Comparison of ENCODE assay signal across 15 cellular contexts in genomic region chr9:73141282-73141681, GRCh38.
"Had no signal": no experiment of that assay in that cellular context is flagged by ENCODE, and none has a peak within 500 bp of the region (broad histone marks: within the 10 kb centered on the region; RNA-seq: fewer than 3 reads in every experiment).

No MANE protein-coding gene starts in this region.

- H3K27ac Mint-ChIP-seq: activated B cell treated with CpG ODN at 0.5 μM for 24 hours; activated CD4-positive, alpha-beta T cell treated with anti-CD3 and anti-CD28 coated beads, Interleukin-2, amount 10 ng/mL, durations not matched to agents 7 days and 5 days; activated naive CD8-positive, alpha-beta T cell treated with anti-CD3 and anti-CD28 coated beads, Interleukin-2, amount 10 ng/mL, durations not matched to agents 7 days and 5 days; activated T-helper 1 cell treated with anti-CD3 and anti-CD28 coated beads, Interleukin-12 subunit alpha, Interleukin-12 subunit beta, Interleukin-2, Interleukin-4 antibody, amounts not matched to agents 30 ng/mL and 10 ng/mL and 1 ng/mL, durations not matched to agents 14 hours and 24 hours and 36 hours; stimulated activated naive CD8-positive, alpha-beta T cell treated with anti-CD3 and anti-CD28 coated beads, Interleukin-15, amount 100 ng/mL, for 72 hours; T-helper 2 cell treated with Interferon-gamma antibody and Interleukin-4, amounts not matched to agents 5 μg/mL and 100 μg/mL, for 36 hours had no signal

- H3K4me3 ChIP-seq: pancreas, sigmoid colon, SJCRH30 had no signal

- H3K9me3 Mint-ChIP-seq: activated B cell treated with CpG ODN at 0.5 μM for 24 hours; activated T-helper 1 cell treated with anti-CD3 and anti-CD28 coated beads, Interleukin-12 subunit alpha, Interleukin-12 subunit beta, Interleukin-2, Interleukin-4 antibody, amounts not matched to agents 30 ng/mL and 10 ng/mL and 1 ng/mL, durations not matched to agents 14 hours and 24 hours and 36 hours; T-helper 2 cell treated with Interferon-gamma antibody and Interleukin-4, amounts not matched to agents 5 μg/mL and 100 μg/mL, for 36 hours had no signal

- H3K36me3 ChIP-seq: pancreas, sigmoid colon, SJCRH30 had no signal

- H3K27me3 ChIP-seq: pancreas, sigmoid colon, SJCRH30 had no signal

- H3K27me3 Mint-ChIP-seq: activated B cell treated with CpG ODN at 0.5 μM for 24 hours; activated CD4-positive, alpha-beta T cell treated with anti-CD3 and anti-CD28 coated beads, Interleukin-2, amount 10 ng/mL, durations not matched to agents 7 days and 5 days; stimulated activated naive CD8-positive, alpha-beta T cell treated with anti-CD3 and anti-CD28 coated beads, Interleukin-15, amount 100 ng/mL, for 72 hours had no signal

- H3K9me3 ChIP-seq: pancreas, sigmoid colon, SJCRH30 had no signal

- DNase-seq: activated B cell treated with CpG ODN at 0.5 μM for 24 hours; activated CD4-positive, alpha-beta T cell treated with anti-CD3 and anti-CD28 coated beads, Interleukin-2, amount 10 ng/mL, durations not matched to agents 7 days and 5 days; activated CD8-positive, alpha-beta memory T cell treated with anti-CD3 and anti-CD28 coated beads, Interleukin-2, amount 50 U/mL, for 48 hours; activated naive CD8-positive, alpha-beta T cell treated with anti-CD3 and anti-CD28 coated beads, Interleukin-2, amount 10 ng/mL, durations not matched to agents 7 days and 5 days; aorta; erythroblast; kidney glomerular epithelial cell; midbrain; pancreas; sigmoid colon; SJCRH30; stimulated activated CD4-positive, alpha-beta T cell treated with anti-CD3 and anti-CD28 coated beads, Interleukin-1b, Interleukin-23, amount 100 ng/mL, for 48 hours; stimulated activated naive CD8-positive, alpha-beta T cell treated with anti-CD3 and anti-CD28 coated beads, Interleukin-15, amount 100 ng/mL, for 72 hours had no signal

- H3K4me1 Mint-ChIP-seq: activated B cell treated with CpG ODN at 0.5 μM for 24 hours had no signal

- H3K4me3 Mint-ChIP-seq: activated B cell treated with CpG ODN at 0.5 μM for 24 hours; activated CD4-positive, alpha-beta T cell treated with anti-CD3 and anti-CD28 coated beads, Interleukin-2, amount 10 ng/mL, durations not matched to agents 7 days and 5 days; activated naive CD8-positive, alpha-beta T cell treated with anti-CD3 and anti-CD28 coated beads, Interleukin-2, amount 10 ng/mL, durations not matched to agents 7 days and 5 days; activated T-helper 1 cell treated with anti-CD3 and anti-CD28 coated beads, Interleukin-12 subunit alpha, Interleukin-12 subunit beta, Interleukin-2, Interleukin-4 antibody, amounts not matched to agents 30 ng/mL and 10 ng/mL and 1 ng/mL, durations not matched to agents 14 hours and 24 hours and 36 hours; stimulated activated naive CD8-positive, alpha-beta T cell treated with anti-CD3 and anti-CD28 coated beads, Interleukin-15, amount 100 ng/mL, for 72 hours; T-helper 2 cell treated with Interferon-gamma antibody and Interleukin-4, amounts not matched to agents 5 μg/mL and 100 μg/mL, for 36 hours had no signal

- ATAC-seq: pancreas; stimulated activated naive CD8-positive, alpha-beta T cell treated with anti-CD3 and anti-CD28 coated beads, Interleukin-15, amount 100 ng/mL, for 72 hours had no signal

- H3K27ac ChIP-seq: pancreas, SJCRH30 had no signal
